22 cellular contexts compared by ENCODE assay signal in the genomic region with DNA sequence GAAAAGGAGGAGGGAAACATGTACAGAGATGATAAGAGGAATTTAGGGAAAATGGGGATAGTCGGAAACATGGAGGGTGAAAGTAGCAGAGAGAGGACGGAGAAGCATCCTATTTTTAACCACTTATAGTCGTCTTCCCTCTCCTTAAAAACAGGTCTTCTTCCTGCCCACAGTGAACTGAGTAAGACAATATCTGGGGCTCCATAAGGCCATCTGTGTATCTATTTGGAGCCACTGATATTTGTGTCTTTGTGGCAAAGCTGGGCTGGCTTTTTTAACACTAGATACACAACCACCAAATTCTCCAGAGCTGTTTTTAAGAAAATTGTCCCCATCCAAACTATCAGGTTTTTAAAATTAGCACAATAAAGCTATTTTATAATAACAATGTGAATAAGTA.
"Had no signal": no experiment of that assay in that cellular context is flagged by ENCODE, and none has a peak within 500 bp of the region (broad histone marks: within the 10 kb centered on the region; RNA-seq: fewer than 3 reads in every experiment).

No MANE protein-coding gene starts in this region.

- H3K36me3 ChIP-seq: colonic mucosa, gastrocnemius medialis, lower lobe of right lung, right atrium auricular region, spleen, tibial artery had no signal

- ATAC-seq: esophagus mucosa; gastrocnemius medialis; left ventricle myocardium superior; lower lobe of right lung; natural killer cell treated with Interleukin-12 subunit alpha and Interleukin-12 subunit beta and Interleukin-15 and Interleukin-18, amount 100 ng/mL, for 72 hours; sciatic nerve; stimulated activated memory B cell treated with anti-CD40 and anti-IgM and Interleukin-4, amounts not matched to agents 10 μg/mL and 1 μg/mL and 100 μg/mL, for 72 hours; stimulated activated naive CD8-positive, alpha-beta T cell treated with anti-CD3 and anti-CD28 coated beads, Interleukin-15, Interleukin-2, amounts not matched to agents 100 U/mL and 50 U/mL, for 24 hours had no signal

- H3K27ac ChIP-seq: colonic mucosa, epithelial cell of prostate, gastrocnemius medialis, lower lobe of right lung, parathyroid adenoma, right atrium auricular region, spleen, testis, tibial artery had no signal

- H3K79me2 ChIP-seq: parathyroid adenoma had no signal

- H3K27me3 ChIP-seq: colonic mucosa, gastrocnemius medialis, right atrium auricular region, spleen, testis, tibial artery had no signal

- H3K9ac ChIP-seq: parathyroid adenoma had no signal

- DNase-seq: colonic mucosa; effector CD8-positive, alpha-beta T cell; endodermal cell; foreskin fibroblast; gastrocnemius medialis; head of caudate nucleus; left ventricle myocardium superior; lower lobe of right lung; naive B cell; spleen; stimulated activated CD4-positive, alpha-beta T cell treated with anti-CD3 and anti-CD28 coated beads, Interleukin-4, amount 100 ng/mL, for 4 hours; stimulated activated naive CD8-positive, alpha-beta T cell treated with anti-CD3 and anti-CD28 coated beads, Interleukin-15, Interleukin-2, amounts not matched to agents 100 U/mL and 50 U/mL, for 24 hours; substantia nigra; testis; tibial artery had no signal

- H2AFZ ChIP-seq: parathyroid adenoma had no signal

- H3K4me1 ChIP-seq: colonic mucosa, lower lobe of right lung, parathyroid adenoma, right atrium auricular region, testis had no signal

- H3K9me3 ChIP-seq: colonic mucosa, gastrocnemius medialis, lower lobe of right lung, right atrium auricular region, spleen, testis, tibial artery had no signal

- H3K4me3 ChIP-seq: colonic mucosa, gastrocnemius medialis, lower lobe of right lung, right atrium auricular region, spleen, testis, tibial artery had no signal
